Comparison of ENCODE assay signal across 8 cellular contexts in genomic region chr2:177784449-177784845, GRCh38.
A peak's percentile ranks its signal among the peaks of the same experiment; 100 is the strongest.
DNase-seq lines count a peak whose midpoint lies in the region; ATAC-seq, FAIRE-seq and TF ChIP-seq lines count a peak whose summit lies in the region.

No MANE protein-coding gene starts in this region.

- H3K9me3 ChIP-seq in K562 (replicated peaks; ENCODE audit: control insufficient read depth, insufficient read depth, low read depth, low read length) (no peaks in the 10 kb centered on the region), pancreas (no peaks in the 10 kb centered on the region)

- H3K27ac ChIP-seq in K562 (ENCODE audit: extremely low read depth, low read depth, low read length) (no peak overlapping the region), pancreas (peak overlapping the region in 1 of 4 donors; percentile 14)

- no peaks in the 10 kb centered on the region for H3K79me2 ChIP-seq in K562 (ENCODE audit: control insufficient read depth, insufficient read depth, low read length)

- no peaks in the 10 kb centered on the region for H4K20me1 ChIP-seq in K562 (replicated peaks; ENCODE audit: control insufficient read depth, insufficient read depth, low read length)

- H3K9me1 ChIP-seq in K562 (ENCODE audit: control insufficient read depth, insufficient read depth, low read length): no peaks in the 10 kb centered on the region

- BruUV-seq in K562 (replicated peaks; lab: Mats Ljungman, UMichigan): no TSS peak

- no peak overlapping the region for H3K4me3 Mint-ChIP-seq in CD14-positive monocyte

- CTCF ChIA-PET in K562 (lab: Yijun Ruan, JAX; ENCODE audit: low intra/inter-chr PET ratio): no interaction called here

- peaks cover 0 to 6% of the 10 kb centered on the region in 2 experiments; a peak in 1 of 5 replicates for H3K4me1 ChIP-seq in K562 (replicated peaks in 1 of 2; ENCODE audit: control insufficient read depth in 2 of 2, insufficient read depth in 2 of 2, low read length in 2 of 2)
- no peaks in the 10 kb centered on the region for H3K4me1 ChIP-seq in pancreas

- TF ChIP-seq RAD21 in K562 (CRISPR knock-in tag; conservative IDR thresholded peaks at IDR 0.05 in 1 of 2, IDR thresholded peaks at IDR 0.05 in 1 of 2): no peak

- intact Hi-C loops in K562 (cut with micrococcal nuclease) (no loop called here), pancreas (cut with DNase I) (no loop called here), CD14-positive monocyte (cut with micrococcal nuclease) (no loop called here)

- TF ChIP-seq POLR2A in K562 (conservative IDR thresholded peaks at IDR 0.05): no peak
- TF ChIP-seq POLR2A in H54 (IDR thresholded peaks at IDR 0.05; ENCODE audit: low read depth, low read length): no peak

- TF ChIP-seq CTCF in K562 (IDR thresholded peaks at IDR 0.05 in 2 of 3, conservative IDR thresholded peaks at IDR 0.05 in 1 of 3; ENCODE audit: insufficient read depth in 2 of 3, low read depth in 1 of 3, low read length in 3 of 3) (no peak), pancreas (IDR thresholded peaks at IDR 0.05) (no peak), CD14-positive monocyte (IDR thresholded peaks at IDR 0.05) (no peak)

- in situ Hi-C loops in K562 (cut with MboI): no loop called here

- H3K9me3 Mint-ChIP-seq in CD14-positive monocyte: peaks cover 4 to 10% (median 6%) of the 10 kb centered on the region in 7 donors

- FAIRE-seq in K562 (lab: Jason Lieb, UNC) (no peak), pancreas (lab: Jason Lieb, UNC) (peak; percentile 13), H54 (lab: Jason Lieb, UNC) (no peak)

- peaks cover 0 to 2% (median 0%) of the 10 kb centered on the region in 3 donors for H3K27me3 Mint-ChIP-seq in CD14-positive monocyte (ENCODE audit: low read depth in 3 of 3)

- ATAC-seq in GM18511 (IDR thresholded peaks at IDR 0.05; ENCODE audit: unreplicated experiment) (peak; percentile 53), HG03175 (IDR thresholded peaks at IDR 0.05; ENCODE audit: unreplicated experiment) (peak; percentile 44), K562 (no peak), pancreas (peak in 3 of 4 donors; percentile 40 to 79 (median 54))

- no peaks in the 10 kb centered on the region for H3K36me3 ChIP-seq in K562 (ENCODE audit: control insufficient read depth, insufficient read depth, low read length)
- H3K36me3 ChIP-seq in pancreas: no peaks in the 10 kb centered on the region

- peak overlapping the region; percentile 61 for H2AFZ ChIP-seq in K562 (ENCODE audit: low read depth, low read length)

- H3K4me3 ChIP-seq in K562 (no peak overlapping the region), pancreas (no peak overlapping the region)

- POLR2A ChIA-PET in K562 (lab: Yijun Ruan, JAX): interaction anchor here (0.6 kb wide), 1 partner anchor 15 kb away, joined by 3 read pairs; no protein-coding TSS in a partner anchor

- H3K27ac Mint-ChIP-seq in CD14-positive monocyte: peak overlapping the region in 1 of 7 donors; percentile 12

- no peaks in the 10 kb centered on the region for H3K27me3 ChIP-seq in K562 (ENCODE audit: control insufficient read depth in 2 of 2, insufficient read depth in 2 of 2, low read length in 2 of 2)
- no peaks in the 10 kb centered on the region for H3K27me3 ChIP-seq in pancreas

- H3K36me3 Mint-ChIP-seq in CD14-positive monocyte: no peaks in the 10 kb centered on the region

- no peak for TF ChIP-seq EP300 in K562 (IDR thresholded peaks at IDR 0.05; ENCODE audit: low read length)

- no peak overlapping the region for H3K9ac ChIP-seq in K562 (ENCODE audit: insufficient read depth in 1 of 2, low read depth in 2 of 2, low read length in 2 of 2)

- peak overlapping the region; percentile 6; the same call in 1 of the 2 replicates for H3K4me2 ChIP-seq in K562 (ENCODE audit: insufficient read depth, low read length)

- H3K4me1 Mint-ChIP-seq in CD14-positive monocyte: peaks cover 17% of the 10 kb centered on the region

- DNase-seq in K562 (ENCODE audit: extremely low read depth in 1 of 4, low spot score in 3 of 4): no peak
- no peak for DNase-seq in pancreas
- no peak for DNase-seq in H54 (ENCODE audit: insufficient read length, low spot score)
- no peak for DNase-seq in NCI-H2107 treated with DMSO at 0.1 percent for 48 hours (lab: John Stamatoyannopoulos, UW; ENCODE audit: unreplicated experiment)
- DNase-seq in SHP77 treated with DMSO at 0.1 percent for 48 hours (lab: John Stamatoyannopoulos, UW): no peak
- DNase-seq in CD14-positive monocyte (ENCODE audit: low spot score): no peak

TF ChIP-seq in K562, 482 proteins besides CTCF, POLR2A, EP300 and RAD21:
- no peak for TF ChIP-seq ZNF282 (CRISPR knock-in tag; IDR thresholded peaks at IDR 0.05)
- TF ChIP-seq ZBTB40 (IDR thresholded peaks at IDR 0.05): peak; percentile 36; the same call in 1 of the 2 replicates
- TF ChIP-seq ZBTB40 (CRISPR knock-in tag; IDR thresholded peaks at IDR 0.05): no peak
